8 cellular contexts compared by ENCODE assay signal in the genomic region with DNA sequence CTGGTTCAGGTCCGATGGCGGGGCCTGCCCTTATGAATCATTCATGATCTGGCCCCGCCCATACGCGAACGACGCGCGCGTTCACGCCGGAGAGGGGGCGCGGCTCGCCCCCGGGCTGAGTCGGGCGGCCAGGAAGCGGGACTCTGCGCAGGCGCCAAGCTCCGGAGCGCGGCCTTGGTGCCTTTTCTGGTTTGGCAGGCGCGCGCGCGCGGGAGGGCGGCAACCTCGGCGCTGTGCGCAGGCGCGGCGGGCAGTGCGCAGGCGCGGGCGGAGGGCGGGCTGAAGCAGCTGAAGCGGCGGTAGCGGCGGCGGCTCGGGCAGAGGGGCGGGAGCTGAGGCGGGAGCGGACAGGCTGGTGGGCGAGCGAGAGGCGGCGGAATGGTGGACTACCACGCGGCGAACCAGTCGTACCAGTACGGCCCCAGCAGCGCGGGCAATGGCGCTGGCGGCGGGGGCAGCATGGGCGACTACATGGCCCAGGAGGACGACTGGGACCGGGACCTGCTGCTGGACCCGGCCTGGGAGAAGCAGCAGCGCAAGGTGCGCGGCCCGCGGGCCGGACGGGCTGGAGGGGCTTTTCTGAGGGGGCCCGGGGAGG. TPM values are rescaled to one million over a fixed set of nuclear protein-coding genes. Genes with fewer than 3 reads are reported as not detected.
DNase-seq lines count a peak whose midpoint lies in the region; ATAC-seq and TF ChIP-seq lines count a peak whose summit lies in the region.

A gene (plus strand): TSS at position 282 of the 598 bp plus-strand sequence. CDS start 97 bp downstream, at position 379.

- H3K4me1 Mint-ChIP-seq in CD4-positive, alpha-beta T cell (ENCODE audit: low read depth): peaks cover 37% of the 10 kb centered on the region
- peaks cover 45% of the 10 kb centered on the region for H3K4me1 Mint-ChIP-seq in activated CD4-positive, alpha-beta memory T cell treated with anti-CD3 and anti-CD28 coated beads, Interleukin-2, amount 10 ng/mL, durations not matched to agents 7 days and 5 days

- peaks cover 4% of the 10 kb centered on the region for H3K36me3 Mint-ChIP-seq in CD4-positive, alpha-beta T cell (ENCODE audit: low read depth)
- peaks cover 33% of the 10 kb centered on the region for H3K36me3 Mint-ChIP-seq in activated CD4-positive, alpha-beta memory T cell treated with anti-CD3 and anti-CD28 coated beads, Interleukin-2, amount 10 ng/mL, durations not matched to agents 7 days and 5 days (ENCODE audit: low read depth)

- DNase-seq in CD4-positive, alpha-beta T cell: peak; percentile 99 to 100 (median 100)
- DNase-seq in NCI-H82 (lab: John Stamatoyannopoulos, UW) (peak; percentile 99), dorsolateral prefrontal cortex (peak; percentile 95 to 99 (median 98)), lower leg skin (ENCODE audit: low spot score in 2 of 2) (peak; percentile 98 to 100)
- peak; percentile 100 for DNase-seq in activated CD4-positive, alpha-beta memory T cell treated with anti-CD3 and anti-CD28 coated beads, Interleukin-2, amount 10 ng/mL, durations not matched to agents 7 days and 5 days
- peak; percentile 99 to 100 for DNase-seq in stimulated activated CD4-positive, alpha-beta T cell treated with anti-CD3 and anti-CD28 coated beads, Interleukin-4, amount 100 ng/mL, for 4 hours

- peak within 1 kb of the TSS; percentile 21 for H3K27ac ChIP-seq in CD4-positive, alpha-beta T cell (ENCODE audit: low read depth, low read length)
- H3K27ac ChIP-seq in dorsolateral prefrontal cortex: peak within 1 kb of the TSS; percentile 15 to 97 (median 85)

- ATAC-seq in CD4-positive, alpha-beta T cell (ENCODE audit: poor library complexity): peak; percentile 92
- ATAC-seq in GM19438 (IDR thresholded peaks at IDR 0.05; ENCODE audit: low read depth, unreplicated experiment): peak; percentile 84
- ATAC-seq in HG03571 (IDR thresholded peaks at IDR 0.05; ENCODE audit: unreplicated experiment): peak; percentile 77

- H3K27ac Mint-ChIP-seq in CD4-positive, alpha-beta T cell: peak within 1 kb of the TSS; percentile 75
- H3K27ac Mint-ChIP-seq in activated CD4-positive, alpha-beta memory T cell treated with anti-CD3 and anti-CD28 coated beads, Interleukin-2, amount 10 ng/mL, durations not matched to agents 7 days and 5 days: peak within 1 kb of the TSS; percentile 80

- peak within 1 kb of the TSS; percentile 57 to 96 (median 89) for H3K4me3 ChIP-seq in dorsolateral prefrontal cortex
- H3K4me3 ChIP-seq in lower leg skin (ENCODE audit: low read depth, poor library complexity, severe bottlenecking): peak within 1 kb of the TSS; percentile 96

- POLR2A ChIA-PET in CD4-positive, alpha-beta T cell (lab: Charles Lee): interaction anchor here (0.9 to 2.2 kb wide), 18 partner anchors 9 to 273 kb away, joined by 3 to 27 read pairs (median 4); a partner anchor contains a TSS
- POLR2A ChIA-PET in activated CD4-positive, alpha-beta memory T cell treated with anti-CD3 and anti-CD28 coated beads, Interleukin-2, amount 10 ng/mL, durations not matched to agents 7 days and 5 days (lab: Charles Lee): interaction anchor here (0.7 to 5.2 kb wide), 28 partner anchors 9 to 788 kb away, joined by 3 to 30 read pairs (median 4); a partner anchor contains a TSS

- WGBS in lower leg skin, 2 donors: 0 to 1% methylated on average over 42 to 67 of the region's 77 CpGs

- no peaks in the 10 kb centered on the region for H3K9me3 Mint-ChIP-seq in CD4-positive, alpha-beta T cell
- H3K9me3 Mint-ChIP-seq in activated CD4-positive, alpha-beta memory T cell treated with anti-CD3 and anti-CD28 coated beads, Interleukin-2, amount 10 ng/mL, durations not matched to agents 7 days and 5 days: no peaks in the 10 kb centered on the region

- H3K4me3 Mint-ChIP-seq in CD4-positive, alpha-beta T cell: peak within 1 kb of the TSS; percentile 85
- peak within 1 kb of the TSS; percentile 89 for H3K4me3 Mint-ChIP-seq in activated CD4-positive, alpha-beta memory T cell treated with anti-CD3 and anti-CD28 coated beads, Interleukin-2, amount 10 ng/mL, durations not matched to agents 7 days and 5 days

- intact Hi-C loops in CD4-positive, alpha-beta T cell (cut with DNase I, micrococcal nuclease): loop anchor here (1.0 to 5.0 kb wide), 3 partner anchors 9 to 85 kb away; a partner anchor contains a TSS
- intact Hi-C loops in dorsolateral prefrontal cortex (cut with DNase I): loop anchor here (1.0 to 5.0 kb wide), 5 partner anchors 28 to 203 kb away; a partner anchor contains a TSS
- intact Hi-C loops in lower leg skin (cut with DNase I; ENCODE audit: low total_unique reads): no loop called here

- H3K9me3 ChIP-seq in CD4-positive, alpha-beta T cell (ENCODE audit: control insufficient read depth, low read length): no peaks in the 10 kb centered on the region

- CTCF ChIA-PET in CD4-positive, alpha-beta T cell (lab: Charles Lee): interaction anchor here (1.1 to 2.4 kb wide), 4 partner anchors 10 to 283 kb away, joined by 7 to 13 read pairs (median 10); a partner anchor contains a TSS
- CTCF ChIA-PET in activated CD4-positive, alpha-beta memory T cell treated with anti-CD3 and anti-CD28 coated beads, Interleukin-2, amount 10 ng/mL, durations not matched to agents 7 days and 5 days (lab: Charles Lee): interaction anchor here (0.6 to 3.3 kb wide), 20 partner anchors 9 to 283 kb away, joined by 3 to 34 read pairs (median 5); a partner anchor contains a TSS

- H3K27me3 ChIP-seq in CD4-positive, alpha-beta T cell (ENCODE audit: control insufficient read depth, insufficient read depth, low read length): peaks cover 9% of the 10 kb centered on the region
- H3K27me3 ChIP-seq in dorsolateral prefrontal cortex: no peaks in the 10 kb centered on the region

- H3K27me3 Mint-ChIP-seq in CD4-positive, alpha-beta T cell: peaks cover 37% of the 10 kb centered on the region
- no peaks in the 10 kb centered on the region for H3K27me3 Mint-ChIP-seq in activated CD4-positive, alpha-beta memory T cell treated with anti-CD3 and anti-CD28 coated beads, Interleukin-2, amount 10 ng/mL, durations not matched to agents 7 days and 5 days

- peak in 1 of 2 donors; percentile 89 for TF ChIP-seq POLR2A in lower leg skin (IDR thresholded peaks at IDR 0.05)

- no peak for TF ChIP-seq CTCF in CD4-positive, alpha-beta T cell (IDR thresholded peaks at IDR 0.05)
- TF ChIP-seq CTCF in dorsolateral prefrontal cortex (IDR thresholded peaks at IDR 0.05 in 54 of 56, conservative IDR thresholded peaks at IDR 0.05 in 2 of 56; ENCODE audit: low read depth in 1 of 56, partially characterized antibody in 56 of 56) (peak in 26 of 56 donors; percentile 5 to 55 (median 24)), lower leg skin (IDR thresholded peaks at IDR 0.05) (no peak)

RNA-seq across cellular contexts. Expression of the gene that starts here (rescaled TPM):
- total RNA-seq in CD4-positive, alpha-beta T cell: 10 to 100 TPM; 70.3 to 84.0 TPM
- 100 to 1,000 TPM; 532 to 534 TPM for total RNA-seq in activated CD4-positive, alpha-beta memory T cell treated with anti-CD3 and anti-CD28 coated beads, Interleukin-2, amount 10 ng/mL, durations not matched to agents 7 days and 5 days
- total RNA-seq in dorsolateral prefrontal cortex (100 to 1,000 TPM; 271 to 539 (median 377) TPM), lower leg skin (100 to 1,000 TPM; 411 to 572 (median 469) TPM)

Comparison
In these comparisons a context has a peak if more than half of its experiments do, and no peak if none do; other contexts are left out.
1. Peak in every context shown above with its lines: DNase-seq, ATAC-seq, H3K4me3 ChIP-seq and H3K27ac ChIP-seq.